In genomic region chr22:50316114-50317065, GRCh38 we compare ENCODE assay signal across 14 cellular contexts.
"Had no signal": no experiment of that assay in that cellular context is flagged by ENCODE, and none has a peak within 500 bp of the region (broad histone marks: within the 10 kb centered on the region; RNA-seq: fewer than 3 reads in every experiment).

No MANE protein-coding gene starts in this region.

- H3K36me3 Mint-ChIP-seq: activated naive CD4-positive, alpha-beta T cell treated with anti-CD3 and anti-CD28 coated beads, Interleukin-2, amount 50 U/mL, for 24 hours; naive B cell; type B pancreatic cell had no signal

- H3K27me3 Mint-ChIP-seq: activated naive CD4-positive, alpha-beta T cell treated with anti-CD3 and anti-CD28 coated beads, Interleukin-2, amount 50 U/mL, for 24 hours; effector memory CD8-positive, alpha-beta T cell; naive B cell; type B pancreatic cell had no signal

- H3K4me3 Mint-ChIP-seq: type B pancreatic cell had no signal

- H3K4me1 ChIP-seq: psoas muscle, sigmoid colon had no signal

- DNase-seq: activated T-cell treated with anti-CD3 and anti-CD28 coated beads, Interleukin-2, amount 50 U/mL, for 1 hour; brain microvascular endothelial cell; effector memory CD8-positive, alpha-beta T cell; hypothalamus; left cardiac atrium; naive B cell; psoas muscle; sigmoid colon; stimulated activated CD4-positive, alpha-beta T cell treated with anti-CD3 and anti-CD28 coated beads, Interleukin-12 subunit alpha, Interleukin-12 subunit beta, amount 100 ng/mL, for 4 hours; stimulated activated naive CD4-positive, alpha-beta T cell treated with Interleukin-2 at 50 U/mL for 16 hours had no signal

- H3K27ac Mint-ChIP-seq: activated naive CD4-positive, alpha-beta T cell treated with anti-CD3 and anti-CD28 coated beads, Interleukin-2, amount 50 U/mL, for 24 hours had no signal

- ATAC-seq: activated CD4-positive, CD25-positive, alpha-beta regulatory T cell treated with anti-CD3 and anti-CD28 coated beads, Interleukin-2, amount 50 U/mL, for 24 hours; effector memory CD8-positive, alpha-beta T cell; left cardiac atrium; psoas muscle had no signal

- H3K9me3 ChIP-seq: psoas muscle, sigmoid colon had no signal

- H3K27me3 ChIP-seq: brain microvascular endothelial cell, sigmoid colon had no signal

- H3K4me3 ChIP-seq: lung, psoas muscle, sigmoid colon had no signal

- H3K27ac ChIP-seq: brain microvascular endothelial cell, psoas muscle, sigmoid colon had no signal

- H3K36me3 ChIP-seq: brain microvascular endothelial cell, sigmoid colon had no signal

- H3K9me3 Mint-ChIP-seq: activated naive CD4-positive, alpha-beta T cell treated with anti-CD3 and anti-CD28 coated beads, Interleukin-2, amount 50 U/mL, for 24 hours; effector memory CD8-positive, alpha-beta T cell; naive B cell; type B pancreatic cell had no signal
